8 cellular contexts compared by ENCODE assay signal in the genomic region with DNA sequence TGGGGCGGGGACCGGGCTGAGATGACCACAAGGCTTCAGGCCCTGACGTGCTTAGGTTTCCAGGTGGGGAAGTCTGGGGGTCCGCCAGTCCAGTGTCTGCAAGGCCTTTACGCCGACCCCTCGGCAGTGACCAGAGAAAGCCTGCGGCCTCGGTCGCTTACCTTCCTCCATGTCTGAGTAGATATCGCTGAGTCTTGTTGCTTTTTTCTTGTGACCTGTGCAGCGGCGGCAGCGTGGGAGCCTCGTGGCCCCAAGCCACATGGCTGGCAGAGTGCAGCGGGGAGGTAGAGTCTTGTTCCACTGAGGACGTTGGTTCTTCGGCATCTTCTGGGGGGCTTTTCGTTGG. TPM values are rescaled to one million over a fixed set of nuclear protein-coding genes. Genes with fewer than 3 reads are reported as not detected.
DNase-seq lines count a peak whose midpoint lies in the region; ATAC-seq and TF ChIP-seq lines count a peak whose summit lies in the region.

No MANE protein-coding gene starts in this region.

- TF ChIP-seq POLR2A in Peyer's patch (IDR thresholded peaks at IDR 0.05) (no peak), stomach (IDR thresholded peaks at IDR 0.05) (no peak)

- H3K27me3 ChIP-seq in GM06990 (replicated peaks; ENCODE audit: control insufficient read depth, insufficient read depth, low read length) (no peaks in the 10 kb centered on the region), Peyer's patch (no peaks in the 10 kb centered on the region), stomach (no peaks in the 10 kb centered on the region)

- H3K4me1 ChIP-seq in Peyer's patch (peaks cover 0 to 17% (median 6%) of the 10 kb centered on the region in 4 donors), mucosa of descending colon (ENCODE audit: low read depth) (peaks cover 20% of the 10 kb centered on the region), stomach (peaks cover 18 to 63% (median 40%) of the 10 kb centered on the region in 4 donors)

- H3K27ac ChIP-seq in Peyer's patch (peak overlapping the region; percentile 84 to 94 (median 87)), stomach (peak overlapping the region; percentile 86 to 94 (median 93))

- peak; percentile 47 for ATAC-seq in mucosa of descending colon

- H3K4me3 ChIP-seq in GM06990 (replicated peaks; ENCODE audit: low read depth, low read length) (peak overlapping the region; percentile 98), HFF-Myc (replicated peaks; ENCODE audit: low read depth, low read length) (peak overlapping the region; percentile 76), Peyer's patch (peak overlapping the region; percentile 62 to 83 (median 77)), cardiac fibroblast (replicated peaks in 1 of 2; ENCODE audit: low read depth in 2 of 2, low read length in 2 of 2) (peak overlapping the region; percentile 96 to 98), mucosa of descending colon (peak overlapping the region; percentile 64), stomach (peak overlapping the region; percentile 80 to 95 (median 89))

- WGBS in stomach, 5 donors, result 0 to 1% (median 0%) methylated on average over 9 to 19 of the region's 19 CpGs

- DNase-seq in GM06990 (ENCODE audit: extremely low read depth, insufficient read length) (no peak), HFF-Myc (ENCODE audit: extremely low read depth, low read depth) (no peak), Peyer's patch (no peak), cardiac fibroblast (ENCODE audit: low read depth in 2 of 2) (peak in 1 of 2 donors; percentile 27), mucosa of descending colon (no peak), stomach (no peak), hepatic stellate cell (ENCODE audit: low spot score) (no peak), mucosa of gallbladder (ENCODE audit: low spot score) (no peak)

- TF ChIP-seq EP300 in stomach (IDR thresholded peaks at IDR 0.05), result no peak

- H3K9me3 ChIP-seq in Peyer's patch, result no peaks in the 10 kb centered on the region
- H3K9me3 ChIP-seq in mucosa of descending colon, result no peaks in the 10 kb centered on the region
- no peaks in the 10 kb centered on the region for H3K9me3 ChIP-seq in stomach

- H3K36me3 ChIP-seq in GM06990 (ENCODE audit: control insufficient read depth, insufficient read depth, low read length), result peaks cover 26% of the 10 kb centered on the region
- peaks cover 0 to 33% (median 0%) of the 10 kb centered on the region in 3 donors for H3K36me3 ChIP-seq in Peyer's patch
- peaks cover 4% of the 10 kb centered on the region for H3K36me3 ChIP-seq in mucosa of descending colon (ENCODE audit: low read depth)
- H3K36me3 ChIP-seq in stomach, result peaks cover 31 to 68% (median 61%) of the 10 kb centered on the region in 4 donors

- no peak for TF ChIP-seq CTCF in GM06990 (IDR thresholded peaks at IDR 0.05; ENCODE audit: insufficient read depth, low read length, poor library complexity, severe bottlenecking)
- TF ChIP-seq CTCF in HFF-Myc (IDR thresholded peaks at IDR 0.05; ENCODE audit: low read depth, low read length, missing control alignments), result no peak
- no peak for TF ChIP-seq CTCF in Peyer's patch (IDR thresholded peaks at IDR 0.05)
- no peak for TF ChIP-seq CTCF in cardiac fibroblast (IDR thresholded peaks at IDR 0.05; ENCODE audit: low read depth, low read length)
- TF ChIP-seq CTCF in mucosa of descending colon (IDR thresholded peaks at IDR 0.05), result no peak
- no peak for TF ChIP-seq CTCF in stomach (IDR thresholded peaks at IDR 0.05)

- intact Hi-C loops in mucosa of descending colon (cut with DNase I, micrococcal nuclease) (no loop called here), stomach (cut with DNase I; ENCODE audit: low total_unique reads) (no loop called here)

RNA-seq across cellular contexts. Expression of gene NOLC1, which starts 0.3 kb away (rescaled TPM):
- total RNA-seq in Peyer's patch (100 to 1,000 TPM in 1 of 4 donors, 10 to 100 TPM in 3; 19.0 to 149 (median 34.2) TPM), mucosa of descending colon (10 to 100 TPM; 33.2 to 44.3 (median 40.1) TPM), stomach (10 to 100 TPM in 4 of 5 donors, 1 to 10 TPM in 1; 9.8 to 73.7 (median 55.6) TPM), mucosa of gallbladder (37.8 TPM)
- polyA plus RNA-seq in stomach, result 10 to 100 TPM; 21.2 to 35.1 (median 27.5) TPM

RNA-seq across cellular contexts. Expression of gene PPRC1, which starts 19.7 kb away (rescaled TPM):
- total RNA-seq in Peyer's patch (10 to 100 TPM in 3 of 4 donors, 1 to 10 TPM in 1; 8.6 to 71.0 (median 24.0) TPM), mucosa of descending colon (10 to 100 TPM; 17.1 to 30.3 (median 20.3) TPM), stomach (10 to 100 TPM; 11.7 to 37.3 (median 17.9) TPM), mucosa of gallbladder (20.8 TPM)
- 10 to 100 TPM; 10.4 to 15.8 (median 13.0) TPM for polyA plus RNA-seq in stomach

RNA-seq across cellular contexts. Expression of gene LDB1, which starts 32.4 kb away (rescaled TPM):
- 10 to 100 TPM; 19.6 to 67.7 (median 42.1) TPM for total RNA-seq in Peyer's patch
- 10 to 100 TPM; 32.3 to 92.2 (median 37.2) TPM for total RNA-seq in mucosa of descending colon
- total RNA-seq in stomach, result 10 to 100 TPM; 24.2 to 43.7 (median 34.4) TPM
- polyA plus RNA-seq in stomach, result 10 to 100 TPM; 20.4 to 28.3 (median 22.3) TPM
- total RNA-seq in mucosa of gallbladder, result 77.8 TPM
